ENCODE assay signal across 2 cellular contexts in the genomic region with DNA sequence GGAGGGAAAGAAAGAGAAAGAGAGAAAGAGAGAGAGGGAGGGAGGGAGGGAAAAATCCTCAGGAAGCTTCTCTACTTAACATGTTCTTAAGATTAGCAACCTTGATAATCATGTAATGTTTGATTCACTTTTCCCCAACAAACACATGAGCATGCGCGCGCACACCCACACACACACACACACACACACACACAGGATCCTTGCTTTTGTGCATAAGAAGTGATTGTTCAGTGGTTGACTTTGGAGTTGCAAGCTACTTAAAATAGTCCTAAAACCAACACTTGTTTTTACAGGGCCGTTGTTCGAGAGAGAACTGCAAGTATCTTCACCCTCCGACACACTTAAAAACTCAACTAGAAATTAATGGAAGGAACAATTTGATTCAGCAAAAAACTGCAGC.
TF ChIP-seq lines count a peak whose summit lies in the region.

No MANE protein-coding gene starts in this region.

TF ChIP-seq in SK-N-SH, 30 proteins besides CTCF, POLR2A, EP300 and RAD21 (continued from another document):
- TF ChIP-seq EZH2phosphoT487 (IDR thresholded peaks at IDR 0.05; ENCODE audit: borderline replicate concordance, low read depth) (no peak), NFIC (IDR thresholded peaks at IDR 0.05; ENCODE audit: borderline replicate concordance) (no peak), RFX5 (IDR thresholded peaks at IDR 0.05; ENCODE audit: low read length) (no peak), POLR2AphosphoS5 (IDR thresholded peaks at IDR 0.05; ENCODE audit: low read depth, low read length) (no peak), TAF1 (IDR thresholded peaks at IDR 0.05; ENCODE audit: borderline replicate concordance, low read depth, low read length) (no peak), RCOR1 (IDR thresholded peaks at IDR 0.05; ENCODE audit: low read length) (no peak), TCF12 (IDR thresholded peaks at IDR 0.05) (no peak), RXRA (IDR thresholded peaks at IDR 0.05; ENCODE audit: borderline replicate concordance, low read depth) (no peak)

TF ChIP-seq in SK-N-SH treated with all-trans-retinoic acid at 6 μM for 48 hours, 23 proteins besides CTCF, POLR2A, EP300 and RAD21 (continued from another document):
- TF ChIP-seq, protein P1, sequence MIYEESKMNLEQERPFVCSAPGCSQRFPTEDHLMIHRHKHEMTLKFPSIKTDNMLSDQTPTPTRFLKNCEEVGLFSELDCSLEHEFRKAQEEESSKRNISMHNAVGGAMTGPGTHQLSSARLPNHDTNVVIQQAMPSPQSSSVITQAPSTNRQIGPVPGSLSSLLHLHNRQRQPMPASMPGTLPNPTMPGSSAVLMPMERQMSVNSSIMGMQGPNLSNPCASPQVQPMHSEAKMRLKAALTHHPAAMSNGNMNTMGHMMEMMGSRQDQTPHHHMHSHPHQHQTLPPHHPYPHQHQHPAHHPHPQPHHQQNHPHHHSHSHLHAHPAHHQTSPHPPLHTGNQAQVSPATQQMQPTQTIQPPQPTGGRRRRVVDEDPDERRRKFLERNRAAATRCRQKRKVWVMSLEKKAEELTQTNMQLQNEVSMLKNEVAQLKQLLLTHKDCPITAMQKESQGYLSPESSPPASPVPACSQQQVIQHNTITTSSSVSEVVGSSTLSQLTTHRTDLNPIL (CRISPR knock-in tag; IDR thresholded peaks at IDR 0.05; ENCODE audit: low read depth): no peak
- no peak for TF ChIP-seq CSDC2 (CRISPR knock-in tag; IDR thresholded peaks at IDR 0.05)
- TF ChIP-seq ISL1 (CRISPR knock-in tag; IDR thresholded peaks at IDR 0.05): no peak
- TF ChIP-seq, protein P2, sequence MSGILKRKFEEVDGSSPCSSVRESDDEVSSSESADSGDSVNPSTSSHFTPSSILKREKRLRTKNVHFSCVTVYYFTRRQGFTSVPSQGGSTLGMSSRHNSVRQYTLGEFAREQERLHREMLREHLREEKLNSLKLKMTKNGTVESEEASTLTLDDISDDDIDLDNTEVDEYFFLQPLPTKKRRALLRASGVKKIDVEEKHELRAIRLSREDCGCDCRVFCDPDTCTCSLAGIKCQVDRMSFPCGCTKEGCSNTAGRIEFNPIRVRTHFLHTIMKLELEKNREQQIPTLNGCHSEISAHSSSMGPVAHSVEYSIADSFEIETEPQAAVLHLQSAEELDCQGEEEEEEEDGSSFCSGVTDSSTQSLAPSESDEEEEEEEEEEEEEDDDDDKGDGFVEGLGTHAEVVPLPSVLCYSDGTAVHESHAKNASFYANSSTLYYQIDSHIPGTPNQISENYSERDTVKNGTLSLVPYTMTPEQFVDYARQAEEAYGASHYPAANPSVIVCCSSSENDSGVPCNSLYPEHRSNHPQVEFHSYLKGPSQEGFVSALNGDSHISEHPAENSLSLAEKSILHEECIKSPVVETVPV (CRISPR knock-in tag; IDR thresholded peaks at IDR 0.05): no peak
- no peak for TF ChIP-seq ESRRG (CRISPR knock-in tag; IDR thresholded peaks at IDR 0.05)
- TF ChIP-seq PPARA (CRISPR knock-in tag; IDR thresholded peaks at IDR 0.05; ENCODE audit: borderline replicate concordance): no peak
